8 cellular contexts compared by ENCODE assay signal in the genomic region with DNA sequence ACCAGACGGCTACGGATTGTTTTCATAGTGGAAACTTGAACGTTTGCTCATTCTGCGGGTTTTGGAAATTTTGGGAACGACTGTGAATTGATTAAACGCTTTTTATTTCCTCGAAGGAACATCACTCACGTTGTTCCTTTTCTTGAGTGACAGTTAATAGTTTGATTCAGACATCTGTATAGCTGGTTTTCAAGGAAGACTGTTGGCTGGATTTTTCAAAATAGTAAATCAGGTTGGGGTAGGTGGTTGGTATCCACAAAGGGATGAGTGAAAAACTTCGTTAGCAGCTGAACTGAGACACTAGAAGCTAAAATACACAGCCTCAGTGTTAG. TPM values are rescaled to one million over a fixed set of nuclear protein-coding genes. Genes with fewer than 3 reads are reported as not detected.
DNase-seq lines count a peak whose midpoint lies in the region; ATAC-seq and TF ChIP-seq lines count a peak whose summit lies in the region.

No MANE protein-coding gene starts in this region.

- peak overlapping the region; percentile 92 for H3K4ac ChIP-seq in trophoblast cell (ENCODE audit: low read depth, low read length)

- H3K9me2 ChIP-seq in DOHH2 (replicated peaks; ENCODE audit: control insufficient read depth, low read length), result no peaks in the 10 kb centered on the region

- peaks cover 8% of the 10 kb centered on the region for H3F3A ChIP-seq in DOHH2 (ENCODE audit: control insufficient read depth, insufficient read depth)

- no peaks in the 10 kb centered on the region for H3K27me3 ChIP-seq in DOHH2 (ENCODE audit: control insufficient read depth, low read length)
- H3K27me3 ChIP-seq in RWPE2 (ENCODE audit: insufficient read depth, poor library complexity, severe bottlenecking), result no peaks in the 10 kb centered on the region
- H3K27me3 ChIP-seq in esophagus muscularis mucosa, result no peaks in the 10 kb centered on the region
- no peaks in the 10 kb centered on the region for H3K27me3 ChIP-seq in trophoblast cell (ENCODE audit: insufficient read depth, low read length)

- H3K9me3 ChIP-seq in DOHH2 (ENCODE audit: control insufficient read depth, insufficient read depth, low read length) (no peaks in the 10 kb centered on the region), RWPE2 (ENCODE audit: severe bottlenecking) (no peaks in the 10 kb centered on the region), esophagus muscularis mucosa (no peaks in the 10 kb centered on the region), trophoblast cell (ENCODE audit: insufficient read depth, low read depth, low read length) (no peaks in the 10 kb centered on the region)

- no peak overlapping the region for H4K8ac ChIP-seq in trophoblast cell (ENCODE audit: low read depth, low read length)

- H3K79me2 ChIP-seq in DOHH2 (ENCODE audit: control insufficient read depth, low read length) (peaks cover 57% of the 10 kb centered on the region), trophoblast cell (ENCODE audit: control insufficient read depth, insufficient read depth, low read length, poor library complexity) (peaks cover 8% of the 10 kb centered on the region)

- peaks cover 32% of the 10 kb centered on the region for H3K36me3 ChIP-seq in DOHH2 (ENCODE audit: control insufficient read depth, low read length)
- H3K36me3 ChIP-seq in RWPE2 (ENCODE audit: low read depth), result 0 out of 2 replicates have a peak, but pooled peaks cover 4% of the 10 kb centered on the region
- H3K36me3 ChIP-seq in esophagus muscularis mucosa, result no peaks in the 10 kb centered on the region
- no peaks in the 10 kb centered on the region for H3K36me3 ChIP-seq in trophoblast cell (ENCODE audit: control insufficient read depth in 1 of 2, insufficient read depth in 2 of 2, low read length in 2 of 2)

- no peak overlapping the region for H4K91ac ChIP-seq in trophoblast cell (ENCODE audit: low read depth, low read length)

- H3K4me1 ChIP-seq in DOHH2 (ENCODE audit: control insufficient read depth, low read length) (peaks cover 60% of the 10 kb centered on the region), RWPE2 (ENCODE audit: insufficient read depth, poor library complexity, severe bottlenecking) (peaks cover 17% of the 10 kb centered on the region), esophagus muscularis mucosa (peaks cover 44 to 67% (median 59%) of the 10 kb centered on the region in 4 donors), trophoblast cell (ENCODE audit: control insufficient read depth in 1 of 2, insufficient read depth in 2 of 2, low read length in 2 of 2) (peaks cover 5 to 14% of the 10 kb centered on the region in 2 experiments)

- no peak overlapping the region for H4K12ac ChIP-seq in trophoblast cell (ENCODE audit: low read depth, low read length)

- H2BK5ac ChIP-seq in trophoblast cell (ENCODE audit: low read depth, low read length, poor library complexity), result peak overlapping the region; percentile 79

- no peak overlapping the region for H3K23ac ChIP-seq in trophoblast cell (ENCODE audit: low read length)

- 1% methylated on average over 9 of the region's 9 CpGs for WGBS in esophagus muscularis mucosa
- no CpG with 5 or more reads among the region's 9 CpGs for WGBS in trophoblast cell (ENCODE audit: extremely low coverage, insufficient coverage, insufficient read length)

- peak overlapping the region; percentile 63 for H2BK120ac ChIP-seq in trophoblast cell (ENCODE audit: insufficient read depth, low read length, poor library complexity)

- H4K20me1 ChIP-seq in DOHH2 (ENCODE audit: control insufficient read depth, insufficient read depth, low read depth, low read length), result peaks cover 16% of the 10 kb centered on the region; the same call in 1 of the 2 replicates

- no peak for TF ChIP-seq POLR2A in esophagus muscularis mucosa (IDR thresholded peaks at IDR 0.05; ENCODE audit: low read depth)

- no peak overlapping the region for H3K14ac ChIP-seq in trophoblast cell (ENCODE audit: low read length)

- intact Hi-C loops in esophagus muscularis mucosa (cut with DNase I), result loop anchor here (10.0 kb wide), 1 partner anchor 49 kb away; no protein-coding TSS in a partner anchor

- TF ChIP-seq EP300 in esophagus muscularis mucosa (IDR thresholded peaks at IDR 0.05), result no peak

- H2AK5ac ChIP-seq in trophoblast cell (ENCODE audit: low read length), result peak overlapping the region; percentile 71

- no peak overlapping the region for H3K27ac ChIP-seq in DOHH2 (ENCODE audit: low read depth, low read length)
- H3K27ac ChIP-seq in RWPE2 (ENCODE audit: poor library complexity, severe bottlenecking), result peak overlapping the region; percentile 87
- H3K27ac ChIP-seq in esophagus muscularis mucosa (replicated peaks in 1 of 4), result peak overlapping the region; percentile 89 to 96 (median 93)
- no peak overlapping the region for H3K27ac ChIP-seq in trophoblast cell (ENCODE audit: low read depth, low read length)

- no peak overlapping the region for H2AFZ ChIP-seq in trophoblast cell (ENCODE audit: insufficient read depth, low read length, poor library complexity)

- H3K9ac ChIP-seq in trophoblast cell (ENCODE audit: low read length), result peak overlapping the region; percentile 91

- ATAC-seq in RWPE2 (ENCODE audit: low read depth), result no peak
- ATAC-seq in GM18858 (IDR thresholded peaks at IDR 0.05; ENCODE audit: unreplicated experiment), result no peak

- TF ChIP-seq CTCF in DOHH2 (IDR thresholded peaks at IDR 0.05; ENCODE audit: low read depth, low read length, poor library complexity, severe bottlenecking) (no peak), RWPE2 (IDR thresholded peaks at IDR 0.05; ENCODE audit: poor library complexity, severe bottlenecking) (no peak), esophagus muscularis mucosa (IDR thresholded peaks at IDR 0.05) (no peak)

- H3K4me3 ChIP-seq in DOHH2 (ENCODE audit: low read length) (peak overlapping the region; percentile 84), RWPE2 (ENCODE audit: severe bottlenecking) (peak overlapping the region; percentile 66), esophagus muscularis mucosa (peak overlapping the region; percentile 87 to 97 (median 96)), trophoblast cell (ENCODE audit: low read depth, low read length) (peak overlapping the region; percentile 85)

- H3K79me1 ChIP-seq in trophoblast cell (ENCODE audit: low read length), result peaks cover 12% of the 10 kb centered on the region

- peak overlapping the region; percentile 95 for H3K18ac ChIP-seq in trophoblast cell (ENCODE audit: low read length)

- no peak for DNase-seq in RWPE2 (ENCODE audit: low spot score)
- DNase-seq in esophagus muscularis mucosa (ENCODE audit: extremely low spot score), result no peak
- DNase-seq in trophoblast cell, result peak in 1 of 2 donors; percentile 71
- DNase-seq in NK-92 treated with Interleukin-12 subunit alpha and Interleukin-12 subunit beta, amount 100 ng/mL, for 24 hours (lab: John Stamatoyannopoulos, UW), result no peak
- no peak for DNase-seq in NCI-H446 treated with DMSO at 0.1 percent for 48 hours (lab: John Stamatoyannopoulos, UW)
- DNase-seq in NOMO-1 (lab: John Stamatoyannopoulos, UW; ENCODE audit: unreplicated experiment in 2 of 2), result no peak

- no peak overlapping the region for H2BK12ac ChIP-seq in trophoblast cell (ENCODE audit: low read length)

- H3K4me2 ChIP-seq in DOHH2 (ENCODE audit: low read length), result peak overlapping the region; percentile 89
- H3K4me2 ChIP-seq in trophoblast cell (ENCODE audit: low read length), result peak overlapping the region; percentile 75

RNA-seq across cellular contexts. Expression of a gene that starts 1.1 kb away (rescaled TPM):
- total RNA-seq in esophagus muscularis mucosa, result 10 to 100 TPM; 33.7 to 63.1 (median 48.1) TPM
- 38.6 and 40.3 TPM in 2 replicates for polyA plus RNA-seq in trophoblast cell (2013)

Comparison
In these comparisons a context has a peak if more than half of its experiments do, and no peak if none do; other contexts are left out.
1. H3K27ac ChIP-seq: peak in RWPE2 (single experiment) and esophagus muscularis mucosa (4 of 4); none in DOHH2 (single experiment) and trophoblast cell (single experiment).
2. Peak in every context shown above with its lines, with median percentiles within 50 percentile points of each other: H3K4me3 ChIP-seq.